In genomic region chr16:89299357-89300111, GRCh38 we compare ENCODE assay signal across 8 cellular contexts.
A peak's percentile ranks its signal among the peaks of the same experiment; 100 is the strongest.
DNase-seq lines count a peak whose midpoint lies in the region; ATAC-seq and TF ChIP-seq lines count a peak whose summit lies in the region.
"Not testable (repeated sequence)": the region's sequence is repeated elsewhere in the genome, so short reads cannot be mapped to it uniquely, and the experiment has no call there.

No MANE protein-coding gene starts in this region.

- H3K27me3 Mint-ChIP-seq in HFFc6 (ENCODE audit: insufficient read depth) = peaks cover 12% of the 10 kb centered on the region
- not testable (repeated sequence) for H3K27me3 Mint-ChIP-seq in MCF 10A (ENCODE audit: insufficient read depth, unreplicated experiment); stimulated activated naive B cell treated with anti-CD40 and anti-IgM and Interleukin-4, amounts not matched to agents 10 μg/mL and 1 μg/mL and 100 μg/mL, for 72 hours

- BruUV-seq in MCF 10A (replicated peaks; lab: Mats Ljungman, UMichigan) = not testable (repeated sequence)

- not testable (repeated sequence) for H3K27me3 ChIP-seq in ACC112 (ENCODE audit: insufficient read depth, low read length); esophagus muscularis mucosa; right atrium auricular region; prostate gland (replicated peaks; ENCODE audit: insufficient read depth); transverse colon

- H3K4me3 Mint-ChIP-seq in HFFc6; MCF 10A (ENCODE audit: unreplicated experiment); stimulated activated naive B cell treated with anti-CD40 and anti-IgM and Interleukin-4, amounts not matched to agents 10 μg/mL and 1 μg/mL and 100 μg/mL, for 72 hours: not testable (repeated sequence)

- WGBS in esophagus muscularis mucosa = 83% methylated on average over 4 of the region's 10 CpGs
- WGBS in prostate gland = 91% methylated on average over 7 of the region's 10 CpGs
- 93% methylated on average over 6 of the region's 10 CpGs; no CpG with 5 or more reads in 1 of the 2 donors for WGBS in transverse colon (ENCODE audit: low coverage in 1 of 2), 2 donors

- H3K9me3 ChIP-seq in esophagus muscularis mucosa, right atrium auricular region, prostate gland, transverse colon: not testable (repeated sequence)

- H3K4me1 Mint-ChIP-seq in HFFc6 (ENCODE audit: low read depth) = peaks cover 50% of the 10 kb centered on the region
- H3K4me1 Mint-ChIP-seq in MCF 10A (ENCODE audit: insufficient read depth, unreplicated experiment) = peaks cover 14% of the 10 kb centered on the region
- H3K4me1 Mint-ChIP-seq in stimulated activated naive B cell treated with anti-CD40 and anti-IgM and Interleukin-4, amounts not matched to agents 10 μg/mL and 1 μg/mL and 100 μg/mL, for 72 hours = peaks cover 24 to 52% of the 10 kb centered on the region in 2 donors

- H3K27ac ChIP-seq in ACC112 (ENCODE audit: low read depth, low read length) (peak overlapping the region; percentile 100; the same call in 1 of the 2 replicates), esophagus muscularis mucosa (replicated peaks in 1 of 4) (peak overlapping the region; percentile 83 to 90 (median 90)), right atrium auricular region (peak overlapping the region; percentile 87 to 90), prostate gland (peak overlapping the region; percentile 65 to 70), transverse colon (peak overlapping the region in 3 of 4 donors; percentile 76 to 82 (median 78))

- CTCF ChIA-PET in MCF 10A (lab: Yijun Ruan, JAX) = not testable (repeated sequence)

- TF ChIP-seq POLR2A in esophagus muscularis mucosa (IDR thresholded peaks at IDR 0.05; ENCODE audit: low read depth); prostate gland (IDR thresholded peaks at IDR 0.05); transverse colon (IDR thresholded peaks at IDR 0.05): not testable (repeated sequence)

- DNase-seq in HFFc6; MCF 10A (ENCODE audit: unreplicated experiment); esophagus muscularis mucosa (ENCODE audit: extremely low spot score); right atrium auricular region (ENCODE audit: low spot score); prostate gland (ENCODE audit: low spot score); stimulated activated naive B cell treated with anti-CD40 and anti-IgM and Interleukin-4, amounts not matched to agents 10 μg/mL and 1 μg/mL and 100 μg/mL, for 72 hours; transverse colon: not testable (repeated sequence)

- POLR2A ChIA-PET in MCF 10A (lab: Yijun Ruan, JAX) = interaction anchor here (1.0 to 4.6 kb wide), 2 partner anchors 13 to 191 kb away, joined by 4 to 19 read pairs; no protein-coding TSS in a partner anchor

- TF ChIP-seq EP300 in esophagus muscularis mucosa (IDR thresholded peaks at IDR 0.05); transverse colon (IDR thresholded peaks at IDR 0.05; ENCODE audit: low read depth): not testable (repeated sequence)

- in situ Hi-C loops in transverse colon (cut with MboI; ENCODE audit: low pct_ligation_motif_present in 1 of 4, low pct_unique_long_range_greater_than_20kb in 1 of 4, low sequenced_read_pairs in 3 of 4) = not testable (repeated sequence)

- H3K36me3 ChIP-seq in ACC112 (ENCODE audit: insufficient read depth, low read length) (peaks cover 15% of the 10 kb centered on the region; the same call in 1 of the 2 replicates), esophagus muscularis mucosa (peaks cover 0 to 33% (median 18%) of the 10 kb centered on the region in 4 donors), right atrium auricular region (peaks cover 20% of the 10 kb centered on the region)
- H3K36me3 ChIP-seq in prostate gland, transverse colon: not testable (repeated sequence)

- not testable (repeated sequence) for TF ChIP-seq CTCF in HFFc6 (IDR thresholded peaks at IDR 0.05); MCF 10A (IDR thresholded peaks at IDR 0.05; ENCODE audit: unreplicated experiment); esophagus muscularis mucosa (IDR thresholded peaks at IDR 0.05); right atrium auricular region (IDR thresholded peaks at IDR 0.05); prostate gland (IDR thresholded peaks at IDR 0.05); transverse colon (IDR thresholded peaks at IDR 0.05)

- H3K9me3 Mint-ChIP-seq in HFFc6; MCF 10A (ENCODE audit: unreplicated experiment); stimulated activated naive B cell treated with anti-CD40 and anti-IgM and Interleukin-4, amounts not matched to agents 10 μg/mL and 1 μg/mL and 100 μg/mL, for 72 hours: not testable (repeated sequence)

- H3K4me3 ChIP-seq in ACC112 (ENCODE audit: low read depth, low read length); esophagus muscularis mucosa; right atrium auricular region; prostate gland; transverse colon: not testable (repeated sequence)

- ATAC-seq in stimulated activated naive B cell treated with anti-CD40 and anti-IgM and Interleukin-4, amounts not matched to agents 10 μg/mL and 1 μg/mL and 100 μg/mL, for 72 hours (replicated peaks) = not testable (repeated sequence)

- H2AFZ ChIP-seq in ACC112 (ENCODE audit: low read length, unreplicated experiment) = not testable (repeated sequence)

- H3K36me3 Mint-ChIP-seq in HFFc6 (ENCODE audit: low read depth) (peaks cover 41% of the 10 kb centered on the region), MCF 10A (ENCODE audit: insufficient read depth, unreplicated experiment) (peaks cover 58% of the 10 kb centered on the region)
- peaks cover 48 to 54% of the 10 kb centered on the region in 2 donors for H3K36me3 Mint-ChIP-seq in stimulated activated naive B cell treated with anti-CD40 and anti-IgM and Interleukin-4, amounts not matched to agents 10 μg/mL and 1 μg/mL and 100 μg/mL, for 72 hours

- H3K79me2 ChIP-seq in ACC112 (ENCODE audit: control insufficient read depth, insufficient read depth, low read length, unreplicated experiment) = peaks cover 66% of the 10 kb centered on the region

- H3K4me1 ChIP-seq in ACC112 (ENCODE audit: control insufficient read depth, insufficient read depth, low read length, unreplicated experiment) = peaks cover 25% of the 10 kb centered on the region
- H3K4me1 ChIP-seq in esophagus muscularis mucosa = peaks cover 56 to 83% (median 82%) of the 10 kb centered on the region in 4 donors
- H3K4me1 ChIP-seq in right atrium auricular region = peaks cover 0 to 72% of the 10 kb centered on the region in 2 donors
- not testable (repeated sequence) for H3K4me1 ChIP-seq in prostate gland (replicated peaks)
- H3K4me1 ChIP-seq in transverse colon = peaks cover 11 to 25% (median 17%) of the 10 kb centered on the region in 4 donors

- intact Hi-C loops in MCF 10A (cut with micrococcal nuclease); prostate gland (cut with DNase I); transverse colon (cut with DNase I; ENCODE audit: low total_unique reads): not testable (repeated sequence)
- intact Hi-C loops in esophagus muscularis mucosa (cut with DNase I) = loop anchor here (10.0 kb wide), 1 partner anchor 55 kb away; no protein-coding TSS in a partner anchor

- H3K27ac Mint-ChIP-seq in HFFc6 (peak overlapping the region; percentile 65; the same call in 1 of the 2 replicates), MCF 10A (ENCODE audit: low read depth, unreplicated experiment) (peak overlapping the region; percentile 67)
- peak overlapping the region; percentile 84 for H3K27ac Mint-ChIP-seq in stimulated activated naive B cell treated with anti-CD40 and anti-IgM and Interleukin-4, amounts not matched to agents 10 μg/mL and 1 μg/mL and 100 μg/mL, for 72 hours
